Comparison of ENCODE assay signal across 8 cellular contexts in genomic region chr4:118969359-118969758, GRCh38.
A peak's percentile ranks its signal among the peaks of the same experiment; 100 is the strongest.
DNase-seq lines count a peak whose midpoint lies in the region; ATAC-seq and TF ChIP-seq lines count a peak whose summit lies in the region.

No MANE protein-coding gene starts in this region.

- H3K9me3 ChIP-seq in PC-3 (ENCODE audit: low read length) = no peaks in the 10 kb centered on the region
- no peaks in the 10 kb centered on the region for H3K9me3 ChIP-seq in neural cell (ENCODE audit: low read length)

- H3K4me3 ChIP-seq in H7 (ENCODE audit: insufficient read depth, low read depth, low read length) = no peak overlapping the region
- H3K4me3 ChIP-seq in PC-3 (ENCODE audit: low read length) = no peak overlapping the region
- no peak overlapping the region for H3K4me3 ChIP-seq in epithelial cell of esophagus (ENCODE audit: low read length)
- H3K4me3 ChIP-seq in neural cell (ENCODE audit: low read length) = no peak overlapping the region

- H3K79me2 ChIP-seq in PC-3 (ENCODE audit: low read length) = no peaks in the 10 kb centered on the region
- no peaks in the 10 kb centered on the region for H3K79me2 ChIP-seq in neural cell (replicated peaks; ENCODE audit: insufficient read depth, low read length)

- peak overlapping the region; percentile 43; the same call in 1 of the 2 replicates for H2AFZ ChIP-seq in PC-3 (ENCODE audit: low read length)
- no peak overlapping the region for H2AFZ ChIP-seq in neural cell (ENCODE audit: low read depth, low read length)

- H3K27ac ChIP-seq in PC-3 (ENCODE audit: low read length) (no peak overlapping the region), neural cell (ENCODE audit: low read length) (no peak overlapping the region)

- peak overlapping the region; percentile 40; the same call in 1 of the 2 replicates for H3K4me2 ChIP-seq in PC-3 (ENCODE audit: low read length)
- H3K4me2 ChIP-seq in neural cell (ENCODE audit: low read length) = no peak overlapping the region

- H3K9ac ChIP-seq in PC-3 (ENCODE audit: low read length) (no peak overlapping the region), neural cell (ENCODE audit: low read length) (no peak overlapping the region)

- H4K20me1 ChIP-seq in PC-3 (ENCODE audit: low read length) = no peaks in the 10 kb centered on the region
- H4K20me1 ChIP-seq in neural cell (ENCODE audit: insufficient read depth) = no peaks in the 10 kb centered on the region

- TF ChIP-seq EP300 in neural cell (conservative IDR thresholded peaks at IDR 0.05; ENCODE audit: poor library complexity, severe bottlenecking) = no peak

- POLR2A ChIA-PET in PC-3 (lab: Charles Lee; ENCODE audit: unreplicated experiment) = no interaction called here

- ATAC-seq in PC-3 (peak; percentile 93), GM18511 (IDR thresholded peaks at IDR 0.05; ENCODE audit: unreplicated experiment) (no peak)
- ATAC-seq in stimulated activated naive CD8-positive, alpha-beta T cell treated with anti-CD3 and anti-CD28 coated beads, Interleukin-15, Interleukin-2, amounts not matched to agents 100 U/mL and 50 U/mL, for 24 hours = no peak

- H3K4me1 ChIP-seq in PC-3 (ENCODE audit: insufficient read depth, low read length) = peaks cover 24% of the 10 kb centered on the region

- in situ Hi-C loops in ACHN (cut with HindIII; ENCODE audit: low pct_ligation_motif_present, low pct_unique_long_range_greater_than_20kb, low sequenced_read_pairs) = no loop called here

- H3K9me2 ChIP-seq in PC-3 (replicated peaks; ENCODE audit: low read length) (no peaks in the 10 kb centered on the region), neural cell (ENCODE audit: insufficient read depth, low read length) (no peaks in the 10 kb centered on the region)

- intact Hi-C loops in PC-3 (cut with micrococcal nuclease) = loop anchor here (1.0 to 5.0 kb wide), 4 partner anchors 79 to 228 kb away; partner anchors contain the start of gene SEC24D

- TF ChIP-seq RAD21 in neural cell (conservative IDR thresholded peaks at IDR 0.05) = peak; percentile 68

- no TSS peak for BruUV-seq in PC-3 (replicated peaks; lab: Mats Ljungman, UMichigan)

- H3K36me3 ChIP-seq in H7 (replicated peaks; ENCODE audit: control insufficient read depth, insufficient read depth, low read length) (no peaks in the 10 kb centered on the region), PC-3 (ENCODE audit: low read depth, low read length) (no peaks in the 10 kb centered on the region), neural cell (ENCODE audit: insufficient read depth, low read length) (no peaks in the 10 kb centered on the region)

- H3F3A ChIP-seq in PC-3 (ENCODE audit: low read length, unreplicated experiment) (no peaks in the 10 kb centered on the region), neural cell (ENCODE audit: insufficient read depth, low read length, poor library complexity, severe bottlenecking) (no peaks in the 10 kb centered on the region)

- CTCF ChIA-PET in PC-3 (lab: Charles Lee) = interaction anchor here (0.7 kb wide), 1 partner anchor 134 kb away, joined by 3 read pairs; no protein-coding TSS in a partner anchor

- peak; percentile 68 for DNase-seq in ACHN
- peak; percentile 37 for DNase-seq in H7
- DNase-seq in PC-3 = peak; percentile 71
- DNase-seq in epithelial cell of esophagus (ENCODE audit: low read depth) = peak; percentile 65
- DNase-seq in stimulated activated naive CD8-positive, alpha-beta T cell treated with anti-CD3 and anti-CD28 coated beads, Interleukin-15, Interleukin-2, amounts not matched to agents 100 U/mL and 50 U/mL, for 24 hours = no peak
- no peak for DNase-seq in NCI-H187 treated with DMSO at 0.1 percent for 48 hours (lab: John Stamatoyannopoulos, UW)

- H3K27me3 ChIP-seq in H7 (ENCODE audit: control insufficient read depth, insufficient read depth, low read length) (no peaks in the 10 kb centered on the region), PC-3 (ENCODE audit: low read length) (no peaks in the 10 kb centered on the region), neural cell (ENCODE audit: insufficient read depth, low read depth, low read length) (no peaks in the 10 kb centered on the region)

- TF ChIP-seq CTCF in PC-3 (conservative IDR thresholded peaks at IDR 0.05; ENCODE audit: low read depth, low read length) (peak; percentile 77), epithelial cell of esophagus (IDR thresholded peaks at IDR 0.05; ENCODE audit: insufficient read depth, low read depth, low read length, missing control alignments) (peak; percentile 84), neural cell (IDR thresholded peaks at IDR 0.05; ENCODE audit: poor library complexity, severe bottlenecking) (peak; percentile 62)

TF ChIP-seq in neural cell, 6 proteins besides CTCF, POLR2A, EP300 and RAD21:
- TF ChIP-seq SMC3 (conservative IDR thresholded peaks at IDR 0.05; ENCODE audit: poor library complexity) (peak; percentile 73), TAF1 (IDR thresholded peaks at IDR 0.05; ENCODE audit: low read depth) (no peak)

Comparison
In these comparisons a context has a peak if more than half of its experiments do, and no peak if none do; other contexts are left out.
1. DNase-seq: peak in ACHN (single experiment), H7 (single experiment), PC-3 (single experiment) and epithelial cell of esophagus (single experiment); none in stimulated activated naive CD8-positive, alpha-beta T cell treated with anti-CD3 and anti-CD28 coated beads, Interleukin-15, Interleukin-2, amounts not matched to agents 100 U/mL and 50 U/mL, for 24 hours (single experiment) and NCI-H187 treated with DMSO at 0.1 percent for 48 hours (single experiment).
2. Peak in every context shown above with its lines, with median percentiles within 50 percentile points of each other: CTCF ChIP-seq.